Comparison of ENCODE assay signal across 21 cellular contexts in genomic region chr10:74006269-74006668, GRCh38. TPM values are rescaled to one million over a fixed set of nuclear protein-coding genes. Genes with fewer than 3 reads are reported as not detected.
DNase-seq lines count a peak whose midpoint lies in the region; ATAC-seq and TF ChIP-seq lines count a peak whose summit lies in the region.
"Had no signal": no experiment of that assay in that cellular context is flagged by ENCODE, and none has a peak within 500 bp of the region (broad histone marks: within the 10 kb centered on the region; RNA-seq: fewer than 3 reads in every experiment).

No MANE protein-coding gene starts in this region.

- no peak for TF ChIP-seq RAD21 in liver (IDR thresholded peaks at IDR 0.05)

- ATAC-seq in heart left ventricle (peak in 1 of 4 donors; percentile 40), left ventricle myocardium superior (no peak), HG03280 (IDR thresholded peaks at IDR 0.05; ENCODE audit: unreplicated experiment) (no peak), HG02970 (IDR thresholded peaks at IDR 0.05; ENCODE audit: low FRiP score, unreplicated experiment) (no peak), left lung (no peak)
- ATAC-seq: GM12878 had no signal

- no peak for DNase-seq in heart left ventricle
- DNase-seq in left ventricle myocardium superior: no peak
- no peak for DNase-seq in SJSA1 (ENCODE audit: low read depth in 1 of 2, low spot score in 2 of 2)
- DNase-seq in tibial artery: no peak
- DNase-seq in left lung: no peak
- DNase-seq: C1 segment of cervical spinal cord, DMS79 treated with DMSO at 0.1 percent for 48 hours, GDM1, GM23248, HCEC 1CT, MG63, NCI-H1092, NCI-H2107, NCI-H226, NCI-H524 treated with DMSO at 0.1 percent for 48 hours, Peyer's patch, SHP77 had no signal

- intact Hi-C loops in heart left ventricle (cut with DNase I) (loop anchor here in 4 of 10 donors (10.0 kb wide), 2 partner anchors 49 to 69 kb away; no protein-coding TSS in a partner anchor), left ventricle myocardium superior (cut with micrococcal nuclease) (loop anchor here (10.0 kb wide), 1 partner anchor 69 kb away; no protein-coding TSS in a partner anchor), tibial artery (cut with DNase I; ENCODE audit: low total_unique reads) (no loop called here), left lung (cut with DNase I) (no loop called here)

- 50 to 77% (median 66%) methylated on average over 1 of the region's 1 CpG for WGBS in heart left ventricle, 4 donors
- WGBS in liver: 94% methylated on average over 1 of the region's 1 CpG

- H3K27ac ChIP-seq in heart left ventricle (peak overlapping the region in 9 of 12 donors; percentile 13 to 75 (median 41)), SJSA1 (peak overlapping the region; percentile 16; the same call in 1 of the 2 replicates), liver (ENCODE audit: low read depth in 1 of 2, low read length in 2 of 2) (peak overlapping the region in 1 of 2 donors; percentile 37), tibial artery (peak overlapping the region; percentile 47 to 87), left lung (no peak overlapping the region)
- H3K27ac ChIP-seq: GM23248, Peyer's patch had no signal

- H3K36me3 ChIP-seq in heart left ventricle (peaks cover 0 to 13% (median 0%) of the 10 kb centered on the region in 9 donors), SJSA1 (peaks cover 64% of the 10 kb centered on the region), liver (ENCODE audit: control insufficient read depth in 4 of 4, insufficient read depth in 3 of 4, low read depth in 1 of 4, low read length in 3 of 4) (no peaks in the 10 kb centered on the region), tibial artery (no peaks in the 10 kb centered on the region), left lung (no peaks in the 10 kb centered on the region)
- H3K36me3 ChIP-seq: Peyer's patch had no signal

- no peak overlapping the region for H3K4me3 ChIP-seq in heart left ventricle
- no peak overlapping the region for H3K4me3 ChIP-seq in SJSA1
- H3K4me3 ChIP-seq in liver (ENCODE audit: low read depth in 1 of 3, low read length in 3 of 3): no peak overlapping the region
- H3K4me3 ChIP-seq in tibial artery: no peak overlapping the region
- H3K4me3 ChIP-seq in left lung: no peak overlapping the region
- H3K4me3 ChIP-seq: GM12878, GM23248, MG63, Peyer's patch had no signal

- no peaks in the 10 kb centered on the region for H3K9me3 ChIP-seq in heart left ventricle
- no peaks in the 10 kb centered on the region for H3K9me3 ChIP-seq in SJSA1 (replicated peaks)
- no peaks in the 10 kb centered on the region for H3K9me3 ChIP-seq in liver (ENCODE audit: control insufficient read depth in 4 of 4, low read length in 3 of 4)
- no peaks in the 10 kb centered on the region for H3K9me3 ChIP-seq in tibial artery
- H3K9me3 ChIP-seq in left lung: no peaks in the 10 kb centered on the region
- H3K9me3 ChIP-seq: MG63, Peyer's patch had no signal

- TF ChIP-seq POLR2A in heart left ventricle (IDR thresholded peaks at IDR 0.05): no peak

- H3K27me3 ChIP-seq in heart left ventricle (no peaks in the 10 kb centered on the region), SJSA1 (replicated peaks) (no peaks in the 10 kb centered on the region), liver (ENCODE audit: control insufficient read depth in 4 of 4, insufficient read depth in 4 of 4, low read length in 3 of 4) (no peaks in the 10 kb centered on the region), tibial artery (no peaks in the 10 kb centered on the region), left lung (no peaks in the 10 kb centered on the region)
- H3K27me3 ChIP-seq: MG63, Peyer's patch had no signal

- no peak overlapping the region for H3K9ac ChIP-seq in liver (ENCODE audit: low read depth in 1 of 2, low read length in 2 of 2)
- H3K9ac ChIP-seq: GM23248 had no signal

- TF ChIP-seq CTCF in heart left ventricle (IDR thresholded peaks at IDR 0.05) (no peak), liver (IDR thresholded peaks at IDR 0.05; ENCODE audit: low read depth, low read length, missing input control) (no peak), tibial artery (IDR thresholded peaks at IDR 0.05) (no peak), left lung (IDR thresholded peaks at IDR 0.05) (no peak)

- H3K4me1 ChIP-seq in heart left ventricle (peaks cover 13 to 86% (median 43%) of the 10 kb centered on the region in 12 donors), SJSA1 (replicated peaks) (peaks cover 86% of the 10 kb centered on the region), liver (ENCODE audit: control insufficient read depth in 4 of 4, insufficient read depth in 4 of 4, low read length in 3 of 4) (peaks cover 0 to 7% (median 2%) of the 10 kb centered on the region in 4 donors), tibial artery (peaks cover 0 to 100% (median 47%) of the 10 kb centered on the region in 4 donors), left lung (peaks cover 12 to 58% of the 10 kb centered on the region in 2 donors)

TF ChIP-seq in liver, 16 proteins besides CTCF, POLR2A, EP300 and RAD21:
- no peak for TF ChIP-seq NR2F2 (IDR thresholded peaks at IDR 0.05)
- peak in 1 of 2 donors; percentile 9 for TF ChIP-seq RXRA (IDR thresholded peaks at IDR 0.05)
- TF ChIP-seq HNF4A (conservative IDR thresholded peaks at IDR 0.05): peak; percentile 56 to 65
- no peak for TF ChIP-seq ATF3 (IDR thresholded peaks at IDR 0.05)
- no peak for TF ChIP-seq JUND (IDR thresholded peaks at IDR 0.05)
- TF ChIP-seq GABPA (IDR thresholded peaks at IDR 0.05 in 1 of 2, conservative IDR thresholded peaks at IDR 0.05 in 1 of 2): no peak
- TF ChIP-seq TAF1 (conservative IDR thresholded peaks at IDR 0.05): no peak
- TF ChIP-seq HNF4G (IDR thresholded peaks at IDR 0.05): no peak
- peak; percentile 40 for TF ChIP-seq SP1 (IDR thresholded peaks at IDR 0.05)

RNA-seq across cellular contexts. Expression of gene VCL, which starts 8.4 kb away (rescaled TPM):
- total RNA-seq in heart left ventricle (100 to 1,000 TPM; 215 to 543 (median 273) TPM), left ventricle myocardium superior (238 TPM), liver (10 to 100 TPM; 20.6 to 37.8 TPM), left lung (100 to 1,000 TPM; 179 to 195 TPM)
- polyA plus RNA-seq in heart left ventricle (100 to 1,000 TPM in 1 of 2 donors, 10 to 100 TPM in 1; 84.5 to 363 TPM), liver (10 to 100 TPM in 1 of 2 donors, 1 to 10 TPM in 1; 4.3 to 14.0 TPM)
- 313 and 378 TPM in 2 replicates for total RNA-seq in SJSA1 (2014; rRNA removed; shearing (Covaris generic))

Comparison
In these comparisons a context has a peak if more than half of its experiments do, and no peak if none do; other contexts are left out.
1. H3K27ac ChIP-seq: peak in heart left ventricle (9 of 12), SJSA1 (single experiment) and tibial artery (2 of 2); none in left lung (0 of 2).